15 cellular contexts compared by ENCODE assay signal in genomic region chr5:174504266-174504726, GRCh38.
DNase-seq lines count a peak whose midpoint lies in the region; ATAC-seq and TF ChIP-seq lines count a peak whose summit lies in the region.
"Had no signal": no experiment of that assay in that cellular context is flagged by ENCODE, and none has a peak within 500 bp of the region (broad histone marks: within the 10 kb centered on the region; RNA-seq: fewer than 3 reads in every experiment).

No MANE protein-coding gene starts in this region.

- 41% methylated on average over 9 of the region's 9 CpGs for WGBS in hepatocyte (ENCODE audit: low lambda C conversion rate, missing lambda C conversion rate)

- no peaks in the 10 kb centered on the region for H3K36me3 Mint-ChIP-seq in type B pancreatic cell
- H3K36me3 Mint-ChIP-seq: activated naive CD4-positive, alpha-beta T cell treated with anti-CD3 and anti-CD28 coated beads, Interleukin-2, amount 10 ng/mL, durations not matched to agents 7 days and 5 days; CD4-positive, alpha-beta memory T cell had no signal

- no peak overlapping the region for H3K4me3 ChIP-seq in hepatocyte

- H3K79me2 ChIP-seq in hepatocyte, result no peaks in the 10 kb centered on the region

- H3K36me3 ChIP-seq in hepatocyte (replicated peaks; ENCODE audit: insufficient read depth, low read depth), result no peaks in the 10 kb centered on the region

- DNase-seq in NCI-H748 (lab: John Stamatoyannopoulos, UW; ENCODE audit: unreplicated experiment) (peak; percentile 56), NCI-H748 treated with DMSO at 0.1 percent for 48 hours (lab: John Stamatoyannopoulos, UW) (no peak), hepatocyte (ENCODE audit: low spot score) (no peak), type B pancreatic cell (ENCODE audit: extremely low spot score, unreplicated experiment) (no peak)
- no peak for DNase-seq in activated CD4-positive, alpha-beta T cell treated with anti-CD3 and anti-CD28 coated beads for 1 hour
- DNase-seq: activated CD8-positive, alpha-beta memory T cell treated with anti-CD3 and anti-CD28 coated beads, Interleukin-2, amount 50 U/mL, for 4 hours; activated naive CD4-positive, alpha-beta T cell treated with anti-CD3 and anti-CD28 coated beads, Interleukin-2, amount 10 ng/mL, durations not matched to agents 7 days and 5 days; CD4-positive, alpha-beta memory T cell; NCI-H187 treated with DMSO at 0.1 percent for 48 hours; NCI-H510A treated with DMSO at 0.1 percent for 48 hours; stimulated activated CD4-positive, alpha-beta T cell treated with anti-CD3 and anti-CD28 coated beads, Interleukin-12 subunit alpha, Interleukin-12 subunit beta, amount 100 ng/mL, for 4 hours had no signal

- peak overlapping the region; percentile 66 for H3K4me2 ChIP-seq in hepatocyte

- H3K4me1 Mint-ChIP-seq in type B pancreatic cell (ENCODE audit: unreplicated experiment), result peaks cover 20% of the 10 kb centered on the region
- H3K4me1 Mint-ChIP-seq: activated naive CD4-positive, alpha-beta T cell treated with anti-CD3 and anti-CD28 coated beads, Interleukin-2, amount 10 ng/mL, durations not matched to agents 7 days and 5 days; CD4-positive, alpha-beta memory T cell had no signal

- TF ChIP-seq CTCF in VCaP (conservative IDR thresholded peaks at IDR 0.05), result no peak
- no peak for TF ChIP-seq CTCF in hepatocyte (IDR thresholded peaks at IDR 0.05; ENCODE audit: poor library complexity)
- no peak for TF ChIP-seq CTCF in type B pancreatic cell (conservative IDR thresholded peaks at IDR 0.05)

- no peak overlapping the region for H2AFZ ChIP-seq in hepatocyte

- peaks cover 16% of the 10 kb centered on the region for H3K27me3 Mint-ChIP-seq in type B pancreatic cell

- peaks cover 13% of the 10 kb centered on the region for H3K9me3 Mint-ChIP-seq in type B pancreatic cell

- peak overlapping the region; percentile 33 for H3K27ac Mint-ChIP-seq in type B pancreatic cell
- H3K27ac Mint-ChIP-seq: activated naive CD4-positive, alpha-beta T cell treated with anti-CD3 and anti-CD28 coated beads, Interleukin-2, amount 10 ng/mL, durations not matched to agents 7 days and 5 days; CD4-positive, alpha-beta memory T cell had no signal

- H3K4me3 Mint-ChIP-seq in type B pancreatic cell, result peak overlapping the region; percentile 50
- H3K4me3 Mint-ChIP-seq: activated naive CD4-positive, alpha-beta T cell treated with anti-CD3 and anti-CD28 coated beads, Interleukin-2, amount 10 ng/mL, durations not matched to agents 7 days and 5 days; CD4-positive, alpha-beta memory T cell had no signal

- no peaks in the 10 kb centered on the region for H3K9me2 ChIP-seq in hepatocyte (replicated peaks; ENCODE audit: insufficient read depth)

- H3K9me3 ChIP-seq in hepatocyte (ENCODE audit: low read depth), result no peaks in the 10 kb centered on the region

- H3K27me3 ChIP-seq in hepatocyte, result no peaks in the 10 kb centered on the region

- H3K27ac ChIP-seq in VCaP (peak overlapping the region; percentile 98), hepatocyte (peak overlapping the region; percentile 65)

- H3K4me1 ChIP-seq in hepatocyte (ENCODE audit: insufficient read depth), result peaks cover 11% of the 10 kb centered on the region

- ATAC-seq in HG02588 (IDR thresholded peaks at IDR 0.05; ENCODE audit: unreplicated experiment), result no peak
- ATAC-seq in HG03159 (IDR thresholded peaks at IDR 0.05; ENCODE audit: unreplicated experiment), result no peak
- ATAC-seq: activated CD4-positive, CD25-positive, alpha-beta regulatory T cell treated with anti-CD3 and anti-CD28 coated beads, Interleukin-2, amount 50 U/mL, for 24 hours had no signal

- H4K20me1 ChIP-seq in hepatocyte (ENCODE audit: insufficient read depth, poor library complexity, severe bottlenecking), result no peaks in the 10 kb centered on the region
